In the genomic region with DNA sequence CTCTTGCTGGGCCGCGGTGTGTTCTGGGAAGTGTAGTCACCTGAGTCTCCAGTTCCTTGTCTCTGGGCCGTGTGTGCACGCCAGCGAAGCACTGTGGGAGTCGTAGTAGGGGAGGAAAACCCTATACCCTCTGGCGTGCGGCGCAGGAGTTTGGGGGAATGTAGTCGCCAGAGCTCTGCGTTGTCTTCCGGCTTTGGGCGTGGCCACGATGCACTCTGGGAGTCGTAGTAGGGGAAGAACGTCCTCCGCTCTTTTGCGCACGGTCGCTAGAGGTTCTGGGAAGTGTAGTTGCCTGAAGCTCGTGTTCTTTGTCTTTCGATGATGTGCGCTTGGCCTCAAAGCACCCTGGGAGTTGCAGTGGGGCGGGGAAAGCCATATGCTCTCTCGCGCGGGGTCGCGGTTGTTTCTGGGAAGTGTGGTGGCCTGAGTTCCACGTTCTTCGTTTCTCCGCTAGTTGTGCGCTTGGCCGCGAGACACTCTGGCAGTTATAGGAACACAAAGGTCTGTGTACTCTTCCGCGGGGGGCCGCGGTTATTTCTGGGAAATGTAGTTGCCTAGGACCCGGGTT, we compare ENCODE assay signal across 1 cellular context.
TF ChIP-seq lines count a peak whose summit lies in the region.

No MANE protein-coding gene starts in this region.

TF ChIP-seq in K562, 482 proteins besides CTCF, POLR2A, EP300 and RAD21 (continued from another document and continues in another):
- TF ChIP-seq, protein P1, sequence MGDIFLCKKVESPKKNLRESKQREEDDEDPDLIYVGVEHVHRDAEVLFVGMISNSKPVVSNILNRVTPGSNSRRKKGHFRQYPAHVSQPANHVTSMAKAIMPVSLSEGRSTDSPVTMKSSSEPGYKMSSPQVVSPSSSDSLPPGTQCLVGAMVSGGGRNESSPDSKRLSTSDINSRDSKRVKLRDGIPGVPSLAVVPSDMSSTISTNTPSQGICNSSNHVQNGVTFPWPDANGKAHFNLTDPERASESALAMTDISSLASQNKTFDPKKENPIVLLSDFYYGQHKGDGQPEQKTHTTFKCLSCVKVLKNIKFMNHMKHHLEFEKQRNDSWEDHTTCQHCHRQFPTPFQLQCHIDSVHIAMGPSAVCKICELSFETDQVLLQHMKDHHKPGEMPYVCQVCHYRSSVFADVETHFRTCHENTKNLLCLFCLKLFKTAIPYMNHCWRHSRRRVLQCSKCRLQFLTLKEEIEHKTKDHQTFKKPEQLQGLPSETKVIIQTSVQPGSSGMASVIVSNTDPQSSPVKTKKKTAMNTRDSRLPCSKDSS (IDR thresholded peaks at IDR 0.05; ENCODE audit: low read depth, partially characterized antibody) = no peak
- TF ChIP-seq POLR2H (tag; IDR thresholded peaks at IDR 0.05; ENCODE audit: low read depth) = peak; percentile 33; the same call in 1 of the 2 replicates
- peak; percentile 96 for TF ChIP-seq ZNF584 (CRISPR knock-in tag; IDR thresholded peaks at IDR 0.05; ENCODE audit: low read depth)
- peak; percentile 91 for TF ChIP-seq ZNF766 (CRISPR knock-in tag; conservative IDR thresholded peaks at IDR 0.05)
- TF ChIP-seq, protein P2, sequence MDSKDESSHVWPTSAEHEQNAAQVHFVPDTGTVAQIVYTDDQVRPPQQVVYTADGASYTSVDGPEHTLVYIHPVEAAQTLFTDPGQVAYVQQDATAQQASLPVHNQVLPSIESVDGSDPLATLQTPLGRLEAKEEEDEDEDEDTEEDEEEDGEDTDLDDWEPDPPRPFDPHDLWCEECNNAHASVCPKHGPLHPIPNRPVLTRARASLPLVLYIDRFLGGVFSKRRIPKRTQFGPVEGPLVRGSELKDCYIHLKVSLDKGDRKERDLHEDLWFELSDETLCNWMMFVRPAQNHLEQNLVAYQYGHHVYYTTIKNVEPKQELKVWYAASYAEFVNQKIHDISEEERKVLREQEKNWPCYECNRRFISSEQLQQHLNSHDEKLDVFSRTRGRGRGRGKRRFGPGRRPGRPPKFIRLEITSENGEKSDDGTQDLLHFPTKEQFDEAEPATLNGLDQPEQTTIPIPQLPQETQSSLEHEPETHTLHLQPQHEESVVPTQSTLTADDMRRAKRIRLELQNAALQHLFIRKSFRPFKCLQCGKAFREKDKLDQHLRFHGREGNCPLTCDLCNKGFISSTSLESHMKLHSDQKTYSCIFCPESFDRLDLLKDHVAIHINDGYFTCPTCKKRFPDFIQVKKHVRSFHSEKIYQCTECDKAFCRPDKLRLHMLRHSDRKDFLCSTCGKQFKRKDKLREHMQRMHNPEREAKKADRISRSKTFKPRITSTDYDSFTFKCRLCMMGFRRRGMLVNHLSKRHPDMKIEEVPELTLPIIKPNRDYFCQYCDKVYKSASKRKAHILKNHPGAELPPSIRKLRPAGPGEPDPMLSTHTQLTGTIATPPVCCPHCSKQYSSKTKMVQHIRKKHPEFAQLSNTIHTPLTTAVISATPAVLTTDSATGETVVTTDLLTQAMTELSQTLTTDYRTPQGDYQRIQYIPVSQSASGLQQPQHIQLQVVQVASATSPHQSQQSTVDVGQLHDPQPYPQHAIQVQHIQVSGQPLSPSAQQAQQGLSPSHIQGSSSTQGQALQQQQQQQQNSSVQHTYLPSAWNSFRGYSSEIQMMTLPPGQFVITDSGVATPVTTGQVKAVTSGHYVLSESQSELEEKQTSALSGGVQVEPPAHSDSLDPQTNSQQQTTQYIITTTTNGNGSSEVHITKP (IDR thresholded peaks at IDR 0.05; ENCODE audit: partially characterized antibody) = peak; percentile 36
- peak; percentile 90 for TF ChIP-seq EP400 (IDR thresholded peaks at IDR 0.05)
- peak; percentile 86 to 89 for TF ChIP-seq NRF1 (conservative IDR thresholded peaks at IDR 0.05 in 1 of 2, IDR thresholded peaks at IDR 0.05 in 1 of 2)
- TF ChIP-seq ZKSCAN1 (IDR thresholded peaks at IDR 0.05; ENCODE audit: low read depth, low read length) = peak; percentile 63; the same call in 1 of the 2 replicates
- 0 out of 2 replicates have a peak, but pooled peaks have one; percentile 3 for TF ChIP-seq MTF1 (CRISPR knock-in tag; IDR thresholded peaks at IDR 0.05; ENCODE audit: borderline replicate concordance)
- TF ChIP-seq GABPB1 (CRISPR knock-in tag; IDR thresholded peaks at IDR 0.05) = peak; percentile 93
- TF ChIP-seq CHD2 (IDR thresholded peaks at IDR 0.05; ENCODE audit: low read depth, low read length) = peak; percentile 73
- TF ChIP-seq GABPA (tag; conservative IDR thresholded peaks at IDR 0.05; ENCODE audit: low read depth) = peak; percentile 95
- peak; percentile 24; the same call in 1 of the 2 replicates for TF ChIP-seq KHSRP (IDR thresholded peaks at IDR 0.05)
- 0 out of 2 replicates have a peak, but pooled peaks have one; percentile 24 for TF ChIP-seq NBN (IDR thresholded peaks at IDR 0.05; ENCODE audit: low read depth)
- no peak for TF ChIP-seq CBFA2T3 (IDR thresholded peaks at IDR 0.05)
- TF ChIP-seq BRCA1 (IDR thresholded peaks at IDR 0.05) = no peak
- no peak for TF ChIP-seq BRCA1 (CRISPR knock-in tag; IDR thresholded peaks at IDR 0.05)
- TF ChIP-seq, protein P3, sequence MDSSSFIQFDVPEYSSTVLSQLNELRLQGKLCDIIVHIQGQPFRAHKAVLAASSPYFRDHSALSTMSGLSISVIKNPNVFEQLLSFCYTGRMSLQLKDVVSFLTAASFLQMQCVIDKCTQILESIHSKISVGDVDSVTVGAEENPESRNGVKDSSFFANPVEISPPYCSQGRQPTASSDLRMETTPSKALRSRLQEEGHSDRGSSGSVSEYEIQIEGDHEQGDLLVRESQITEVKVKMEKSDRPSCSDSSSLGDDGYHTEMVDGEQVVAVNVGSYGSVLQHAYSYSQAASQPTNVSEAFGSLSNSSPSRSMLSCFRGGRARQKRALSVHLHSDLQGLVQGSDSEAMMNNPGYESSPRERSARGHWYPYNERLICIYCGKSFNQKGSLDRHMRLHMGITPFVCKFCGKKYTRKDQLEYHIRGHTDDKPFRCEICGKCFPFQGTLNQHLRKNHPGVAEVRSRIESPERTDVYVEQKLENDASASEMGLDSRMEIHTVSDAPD (CRISPR knock-in tag; IDR thresholded peaks at IDR 0.05) = no peak
- TF ChIP-seq, protein P4, sequence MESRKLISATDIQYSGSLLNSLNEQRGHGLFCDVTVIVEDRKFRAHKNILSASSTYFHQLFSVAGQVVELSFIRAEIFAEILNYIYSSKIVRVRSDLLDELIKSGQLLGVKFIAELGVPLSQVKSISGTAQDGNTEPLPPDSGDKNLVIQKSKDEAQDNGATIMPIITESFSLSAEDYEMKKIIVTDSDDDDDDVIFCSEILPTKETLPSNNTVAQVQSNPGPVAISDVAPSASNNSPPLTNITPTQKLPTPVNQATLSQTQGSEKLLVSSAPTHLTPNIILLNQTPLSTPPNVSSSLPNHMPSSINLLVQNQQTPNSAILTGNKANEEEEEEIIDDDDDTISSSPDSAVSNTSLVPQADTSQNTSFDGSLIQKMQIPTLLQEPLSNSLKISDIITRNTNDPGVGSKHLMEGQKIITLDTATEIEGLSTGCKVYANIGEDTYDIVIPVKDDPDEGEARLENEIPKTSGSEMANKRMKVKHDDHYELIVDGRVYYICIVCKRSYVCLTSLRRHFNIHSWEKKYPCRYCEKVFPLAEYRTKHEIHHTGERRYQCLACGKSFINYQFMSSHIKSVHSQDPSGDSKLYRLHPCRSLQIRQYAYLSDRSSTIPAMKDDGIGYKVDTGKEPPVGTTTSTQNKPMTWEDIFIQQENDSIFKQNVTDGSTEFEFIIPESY (CRISPR knock-in tag; IDR thresholded peaks at IDR 0.05) = 0 out of 2 replicates have a peak, but pooled peaks have one; percentile 32
- TF ChIP-seq FOXK2 (conservative IDR thresholded peaks at IDR 0.05 in 1 of 2, IDR thresholded peaks at IDR 0.05 in 1 of 2; ENCODE audit: low read depth in 2 of 2) = peak; percentile 28 to 45
- TF ChIP-seq TBP (optimal IDR thresholded peaks at IDR 0.05; ENCODE audit: low read depth, low read length) = peak; percentile 70
- TF ChIP-seq C11orf30 (IDR thresholded peaks at IDR 0.05; ENCODE audit: low read depth) = peak; percentile 71
- TF ChIP-seq ELF2 (CRISPR knock-in tag; IDR thresholded peaks at IDR 0.05) = peak; percentile 95
- peak; percentile 85 for TF ChIP-seq NR2C2 (CRISPR knock-in tag; IDR thresholded peaks at IDR 0.05)
- TF ChIP-seq NR2C2 (tag; IDR thresholded peaks at IDR 0.05) = peak; percentile 97
- peak; percentile 91 for TF ChIP-seq ZNF589 (CRISPR knock-in tag; IDR thresholded peaks at IDR 0.05; ENCODE audit: low read depth)
- TF ChIP-seq, protein P5, sequence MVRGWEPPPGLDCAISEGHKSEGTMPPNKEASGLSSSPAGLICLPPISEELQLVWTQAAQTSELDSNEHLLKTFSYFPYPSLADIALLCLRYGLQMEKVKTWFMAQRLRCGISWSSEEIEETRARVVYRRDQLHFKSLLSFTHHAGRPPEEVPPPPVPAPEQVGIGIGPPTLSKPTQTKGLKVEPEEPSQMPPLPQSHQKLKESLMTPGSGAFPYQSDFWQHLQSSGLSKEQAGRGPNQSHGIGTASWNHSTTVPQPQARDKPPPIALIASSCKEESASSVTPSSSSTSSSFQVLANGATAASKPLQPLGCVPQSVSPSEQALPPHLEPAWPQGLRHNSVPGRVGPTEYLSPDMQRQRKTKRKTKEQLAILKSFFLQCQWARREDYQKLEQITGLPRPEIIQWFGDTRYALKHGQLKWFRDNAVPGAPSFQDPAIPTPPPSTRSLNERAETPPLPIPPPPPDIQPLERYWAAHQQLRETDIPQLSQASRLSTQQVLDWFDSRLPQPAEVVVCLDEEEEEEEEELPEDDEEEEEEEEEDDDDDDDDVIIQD (CRISPR knock-in tag; IDR thresholded peaks at IDR 0.05) = no peak
- TF ChIP-seq, protein P6, sequence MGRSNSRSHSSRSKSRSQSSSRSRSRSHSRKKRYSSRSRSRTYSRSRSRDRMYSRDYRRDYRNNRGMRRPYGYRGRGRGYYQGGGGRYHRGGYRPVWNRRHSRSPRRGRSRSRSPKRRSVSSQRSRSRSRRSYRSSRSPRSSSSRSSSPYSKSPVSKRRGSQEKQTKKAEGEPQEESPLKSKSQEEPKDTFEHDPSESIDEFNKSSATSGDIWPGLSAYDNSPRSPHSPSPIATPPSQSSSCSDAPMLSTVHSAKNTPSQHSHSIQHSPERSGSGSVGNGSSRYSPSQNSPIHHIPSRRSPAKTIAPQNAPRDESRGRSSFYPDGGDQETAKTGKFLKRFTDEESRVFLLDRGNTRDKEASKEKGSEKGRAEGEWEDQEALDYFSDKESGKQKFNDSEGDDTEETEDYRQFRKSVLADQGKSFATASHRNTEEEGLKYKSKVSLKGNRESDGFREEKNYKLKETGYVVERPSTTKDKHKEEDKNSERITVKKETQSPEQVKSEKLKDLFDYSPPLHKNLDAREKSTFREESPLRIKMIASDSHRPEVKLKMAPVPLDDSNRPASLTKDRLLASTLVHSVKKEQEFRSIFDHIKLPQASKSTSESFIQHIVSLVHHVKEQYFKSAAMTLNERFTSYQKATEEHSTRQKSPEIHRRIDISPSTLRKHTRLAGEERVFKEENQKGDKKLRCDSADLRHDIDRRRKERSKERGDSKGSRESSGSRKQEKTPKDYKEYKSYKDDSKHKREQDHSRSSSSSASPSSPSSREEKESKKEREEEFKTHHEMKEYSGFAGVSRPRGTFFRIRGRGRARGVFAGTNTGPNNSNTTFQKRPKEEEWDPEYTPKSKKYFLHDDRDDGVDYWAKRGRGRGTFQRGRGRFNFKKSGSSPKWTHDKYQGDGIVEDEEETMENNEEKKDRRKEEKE (IDR thresholded peaks at IDR 0.05; ENCODE audit: borderline replicate concordance in 1 of 2, control insufficient read depth in 1 of 2, low read depth in 2 of 2, low read length in 1 of 2) = peak in 1 of 2 experiments; percentile 76; a peak in 1 of 4 replicates
- no peak for TF ChIP-seq MTA3 (IDR thresholded peaks at IDR 0.05; ENCODE audit: borderline replicate concordance)
- TF ChIP-seq, protein P7, sequence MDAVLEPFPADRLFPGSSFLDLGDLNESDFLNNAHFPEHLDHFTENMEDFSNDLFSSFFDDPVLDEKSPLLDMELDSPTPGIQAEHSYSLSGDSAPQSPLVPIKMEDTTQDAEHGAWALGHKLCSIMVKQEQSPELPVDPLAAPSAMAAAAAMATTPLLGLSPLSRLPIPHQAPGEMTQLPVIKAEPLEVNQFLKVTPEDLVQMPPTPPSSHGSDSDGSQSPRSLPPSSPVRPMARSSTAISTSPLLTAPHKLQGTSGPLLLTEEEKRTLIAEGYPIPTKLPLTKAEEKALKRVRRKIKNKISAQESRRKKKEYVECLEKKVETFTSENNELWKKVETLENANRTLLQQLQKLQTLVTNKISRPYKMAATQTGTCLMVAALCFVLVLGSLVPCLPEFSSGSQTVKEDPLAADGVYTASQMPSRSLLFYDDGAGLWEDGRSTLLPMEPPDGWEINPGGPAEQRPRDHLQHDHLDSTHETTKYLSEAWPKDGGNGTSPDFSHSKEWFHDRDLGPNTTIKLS (IDR thresholded peaks at IDR 0.05; ENCODE audit: borderline replicate concordance, low read depth) = peak; percentile 94
- TF ChIP-seq ZNF644 (tag; IDR thresholded peaks at IDR 0.05; ENCODE audit: low read depth) = peak; percentile 85
- 0 out of 2 replicates have a peak, but pooled peaks have one; percentile 28 for TF ChIP-seq ZC3H4 (CRISPR knock-in tag; IDR thresholded peaks at IDR 0.05; ENCODE audit: borderline replicate concordance)
- peak; percentile 82 to 93 for TF ChIP-seq SIX5 (IDR thresholded peaks at IDR 0.05; ENCODE audit: borderline replicate concordance in 1 of 2, insufficient read depth in 1 of 2, low read depth in 1 of 2, low read length in 2 of 2)
- peak; percentile 94 for TF ChIP-seq HCFC1 (IDR thresholded peaks at IDR 0.05; ENCODE audit: low read depth, low read length)
- TF ChIP-seq FOSL1 (tag; conservative IDR thresholded peaks at IDR 0.05) = peak; percentile 67
- peak; percentile 96 for TF ChIP-seq ETV1 (tag; conservative IDR thresholded peaks at IDR 0.05; ENCODE audit: low read depth)
- TF ChIP-seq CBX3 (IDR thresholded peaks at IDR 0.05; ENCODE audit: borderline replicate concordance in 1 of 2, low read length in 2 of 2) = peak in 1 of 2 experiments; percentile 75; a peak in 1 of 3 replicates
- TF ChIP-seq, protein P8, sequence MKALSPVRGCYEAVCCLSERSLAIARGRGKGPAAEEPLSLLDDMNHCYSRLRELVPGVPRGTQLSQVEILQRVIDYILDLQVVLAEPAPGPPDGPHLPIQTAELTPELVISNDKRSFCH (CRISPR knock-in tag; IDR thresholded peaks at IDR 0.05) = no peak
- TF ChIP-seq, protein P8 (tag; IDR thresholded peaks at IDR 0.05) = peak; percentile 72; the same call in 1 of the 2 replicates
